Comparison of ENCODE assay signal across 4 cellular contexts in the genomic region with DNA sequence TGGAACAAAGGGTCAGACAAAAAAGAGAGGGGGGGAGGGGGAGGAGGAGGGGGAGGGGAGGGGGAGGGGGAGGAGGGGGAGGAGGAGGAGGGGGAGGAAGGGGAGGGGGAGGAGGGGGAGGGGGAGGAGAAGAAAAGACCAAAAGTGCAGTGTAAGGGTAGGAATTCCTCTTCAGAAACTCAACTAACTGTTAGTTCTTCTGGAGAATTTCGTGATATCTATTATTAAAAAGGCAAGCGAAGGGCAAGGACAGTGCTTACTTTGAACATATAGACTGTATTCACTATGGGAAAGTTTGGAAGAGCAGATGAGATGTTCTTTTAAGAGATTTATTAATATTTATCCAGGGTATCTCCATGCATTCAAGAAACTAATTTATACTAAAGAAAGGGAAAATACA.
A peak's percentile ranks its signal among the peaks of the same experiment; 100 is the strongest.
TF ChIP-seq lines count a peak whose summit lies in the region.

No MANE protein-coding gene starts in this region.

TF ChIP-seq in HepG2, 621 proteins besides CTCF, POLR2A, EP300 and RAD21:
- TF ChIP-seq HNRNPK (IDR thresholded peaks at IDR 0.05; ENCODE audit: low read depth, low read length, poor library complexity, severe bottlenecking) (peak; percentile 93), HNF4A (CRISPR knock-in tag; IDR thresholded peaks at IDR 0.05) (no peak), ZNF446 (CRISPR knock-in tag; IDR thresholded peaks at IDR 0.05) (no peak), KDM2A (CRISPR knock-in tag; IDR thresholded peaks at IDR 0.05; ENCODE audit: borderline replicate concordance, low read depth) (no peak), PAF1 (CRISPR knock-in tag; IDR thresholded peaks at IDR 0.05) (no peak), ZSCAN20 (CRISPR knock-in tag; IDR thresholded peaks at IDR 0.05; ENCODE audit: borderline replicate concordance) (no peak), PHF20 (CRISPR knock-in tag; IDR thresholded peaks at IDR 0.05) (no peak)
- TF ChIP-seq, protein P1, sequence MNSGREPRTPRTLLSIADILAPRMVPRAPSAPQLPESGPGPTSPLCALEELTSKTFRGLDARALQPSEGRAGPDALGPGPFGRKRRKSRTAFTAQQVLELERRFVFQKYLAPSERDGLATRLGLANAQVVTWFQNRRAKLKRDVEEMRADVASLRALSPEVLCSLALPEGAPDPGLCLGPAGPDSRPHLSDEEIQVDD (CRISPR knock-in tag; IDR thresholded peaks at IDR 0.05; ENCODE audit: borderline replicate concordance) = no peak

TF ChIP-seq in GM23338, 12 proteins besides CTCF, POLR2A, EP300 and RAD21:
- TF ChIP-seq ZNF331 (CRISPR knock-in tag; IDR thresholded peaks at IDR 0.05; ENCODE audit: low read depth) = no peak

TF ChIP-seq in K562, 482 proteins besides CTCF, POLR2A, EP300 and RAD21:
- TF ChIP-seq MEF2D (tag; conservative IDR thresholded peaks at IDR 0.05; ENCODE audit: low read depth) (no peak), ZNF583 (CRISPR knock-in tag; IDR thresholded peaks at IDR 0.05) (no peak), PHTF2 (CRISPR knock-in tag; IDR thresholded peaks at IDR 0.05) (no peak), ZC3H8 (IDR thresholded peaks at IDR 0.05) (no peak), KLF13 (tag; IDR thresholded peaks at IDR 0.05; ENCODE audit: borderline replicate concordance, low read depth) (no peak), ZZZ3 (IDR thresholded peaks at IDR 0.05) (no peak), HNRNPK (IDR thresholded peaks at IDR 0.05; ENCODE audit: low read depth, low read length, poor library complexity, severe bottlenecking) (peak; percentile 73), XRCC4 (IDR thresholded peaks at IDR 0.05; ENCODE audit: extremely low read depth, insufficient read depth, insufficient read length) (no peak), PCBP1 (IDR thresholded peaks at IDR 0.05; ENCODE audit: low read depth, low read length, poor library complexity, severe bottlenecking) (peak; percentile 75), PCBP2 (IDR thresholded peaks at IDR 0.05; ENCODE audit: low read depth, low read length, poor library complexity, severe bottlenecking) (peak; percentile 75), MYNN (IDR thresholded peaks at IDR 0.05) (no peak), MYNN (CRISPR knock-in tag; IDR thresholded peaks at IDR 0.05) (no peak), ARID1B (IDR thresholded peaks at IDR 0.05) (no peak), CBFA2T2 (conservative IDR thresholded peaks at IDR 0.05) (no peak)
- TF ChIP-seq, protein P2, sequence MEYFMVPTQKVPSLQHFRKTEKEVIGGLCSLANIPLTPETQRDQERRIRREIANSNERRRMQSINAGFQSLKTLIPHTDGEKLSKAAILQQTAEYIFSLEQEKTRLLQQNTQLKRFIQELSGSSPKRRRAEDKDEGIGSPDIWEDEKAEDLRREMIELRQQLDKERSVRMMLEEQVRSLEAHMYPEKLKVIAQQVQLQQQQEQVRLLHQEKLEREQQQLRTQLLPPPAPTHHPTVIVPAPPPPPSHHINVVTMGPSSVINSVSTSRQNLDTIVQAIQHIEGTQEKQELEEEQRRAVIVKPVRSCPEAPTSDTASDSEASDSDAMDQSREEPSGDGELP (CRISPR knock-in tag; IDR thresholded peaks at IDR 0.05; ENCODE audit: borderline replicate concordance) = no peak
- TF ChIP-seq, protein P3, sequence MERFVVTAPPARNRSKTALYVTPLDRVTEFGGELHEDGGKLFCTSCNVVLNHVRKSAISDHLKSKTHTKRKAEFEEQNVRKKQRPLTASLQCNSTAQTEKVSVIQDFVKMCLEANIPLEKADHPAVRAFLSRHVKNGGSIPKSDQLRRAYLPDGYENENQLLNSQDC (CRISPR knock-in tag; IDR thresholded peaks at IDR 0.05) = no peak

TF ChIP-seq in WTC11, 78 proteins besides CTCF, POLR2A, EP300 and RAD21:
- no peak for TF ChIP-seq ATF1 (CRISPR knock-in tag; IDR thresholded peaks at IDR 0.05)
- TF ChIP-seq, protein P4, sequence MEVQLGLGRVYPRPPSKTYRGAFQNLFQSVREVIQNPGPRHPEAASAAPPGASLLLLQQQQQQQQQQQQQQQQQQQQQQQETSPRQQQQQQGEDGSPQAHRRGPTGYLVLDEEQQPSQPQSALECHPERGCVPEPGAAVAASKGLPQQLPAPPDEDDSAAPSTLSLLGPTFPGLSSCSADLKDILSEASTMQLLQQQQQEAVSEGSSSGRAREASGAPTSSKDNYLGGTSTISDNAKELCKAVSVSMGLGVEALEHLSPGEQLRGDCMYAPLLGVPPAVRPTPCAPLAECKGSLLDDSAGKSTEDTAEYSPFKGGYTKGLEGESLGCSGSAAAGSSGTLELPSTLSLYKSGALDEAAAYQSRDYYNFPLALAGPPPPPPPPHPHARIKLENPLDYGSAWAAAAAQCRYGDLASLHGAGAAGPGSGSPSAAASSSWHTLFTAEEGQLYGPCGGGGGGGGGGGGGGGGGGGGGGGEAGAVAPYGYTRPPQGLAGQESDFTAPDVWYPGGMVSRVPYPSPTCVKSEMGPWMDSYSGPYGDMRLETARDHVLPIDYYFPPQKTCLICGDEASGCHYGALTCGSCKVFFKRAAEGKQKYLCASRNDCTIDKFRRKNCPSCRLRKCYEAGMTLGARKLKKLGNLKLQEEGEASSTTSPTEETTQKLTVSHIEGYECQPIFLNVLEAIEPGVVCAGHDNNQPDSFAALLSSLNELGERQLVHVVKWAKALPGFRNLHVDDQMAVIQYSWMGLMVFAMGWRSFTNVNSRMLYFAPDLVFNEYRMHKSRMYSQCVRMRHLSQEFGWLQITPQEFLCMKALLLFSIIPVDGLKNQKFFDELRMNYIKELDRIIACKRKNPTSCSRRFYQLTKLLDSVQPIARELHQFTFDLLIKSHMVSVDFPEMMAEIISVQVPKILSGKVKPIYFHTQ (CRISPR knock-in tag; IDR thresholded peaks at IDR 0.05) = no peak
- TF ChIP-seq SMAD3 (CRISPR knock-in tag; IDR thresholded peaks at IDR 0.05; ENCODE audit: borderline replicate concordance) = no peak
- TF ChIP-seq ZNF416 (CRISPR knock-in tag; IDR thresholded peaks at IDR 0.05) = no peak
- TF ChIP-seq, protein P5, sequence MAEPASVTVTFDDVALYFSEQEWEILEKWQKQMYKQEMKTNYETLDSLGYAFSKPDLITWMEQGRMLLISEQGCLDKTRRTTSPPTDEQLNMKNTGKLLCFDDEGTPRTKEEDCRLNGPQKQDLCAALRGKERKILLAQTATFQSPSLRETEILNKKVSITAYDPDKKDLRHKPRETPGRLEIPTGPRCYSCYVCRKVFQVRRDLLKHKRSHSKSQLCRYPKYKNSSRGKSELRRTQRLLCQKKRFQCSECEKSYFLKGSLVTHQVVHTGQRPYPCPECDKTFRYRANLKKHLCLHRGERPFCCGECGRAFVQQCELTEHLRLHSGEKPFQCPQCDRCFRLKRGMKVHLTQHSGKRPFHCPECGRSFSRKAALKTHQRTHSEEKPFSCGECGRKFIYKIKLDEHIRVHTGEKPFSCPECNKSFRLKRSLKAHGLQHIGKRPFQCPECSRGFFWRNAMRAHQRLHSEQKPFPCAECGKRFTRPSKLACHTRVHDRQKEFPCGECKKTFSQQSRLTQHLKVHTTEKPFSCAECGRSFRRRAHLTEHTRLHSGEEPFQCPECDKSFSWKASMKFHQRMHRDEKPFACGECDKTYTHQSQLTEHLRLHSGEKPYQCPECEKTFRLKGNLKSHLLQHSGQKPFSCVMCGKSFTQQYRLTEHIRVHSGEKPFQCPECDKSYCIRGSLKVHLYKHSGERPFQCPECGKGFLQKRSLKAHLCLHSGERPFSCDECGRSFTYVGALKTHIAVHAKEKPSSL (CRISPR knock-in tag; conservative IDR thresholded peaks at IDR 0.05) = no peak
- TF ChIP-seq, protein P6, sequence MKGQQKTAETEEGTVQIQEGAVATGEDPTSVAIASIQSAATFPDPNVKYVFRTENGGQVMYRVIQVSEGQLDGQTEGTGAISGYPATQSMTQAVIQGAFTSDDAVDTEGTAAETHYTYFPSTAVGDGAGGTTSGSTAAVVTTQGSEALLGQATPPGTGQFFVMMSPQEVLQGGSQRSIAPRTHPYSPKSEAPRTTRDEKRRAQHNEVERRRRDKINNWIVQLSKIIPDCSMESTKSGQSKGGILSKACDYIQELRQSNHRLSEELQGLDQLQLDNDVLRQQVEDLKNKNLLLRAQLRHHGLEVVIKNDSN (CRISPR knock-in tag; IDR thresholded peaks at IDR 0.05) = no peak
- TF ChIP-seq HMGA2 (CRISPR knock-in tag; IDR thresholded peaks at IDR 0.05) = no peak
- TF ChIP-seq NR1H2 (CRISPR knock-in tag; IDR thresholded peaks at IDR 0.05) = no peak
- TF ChIP-seq, protein P7, sequence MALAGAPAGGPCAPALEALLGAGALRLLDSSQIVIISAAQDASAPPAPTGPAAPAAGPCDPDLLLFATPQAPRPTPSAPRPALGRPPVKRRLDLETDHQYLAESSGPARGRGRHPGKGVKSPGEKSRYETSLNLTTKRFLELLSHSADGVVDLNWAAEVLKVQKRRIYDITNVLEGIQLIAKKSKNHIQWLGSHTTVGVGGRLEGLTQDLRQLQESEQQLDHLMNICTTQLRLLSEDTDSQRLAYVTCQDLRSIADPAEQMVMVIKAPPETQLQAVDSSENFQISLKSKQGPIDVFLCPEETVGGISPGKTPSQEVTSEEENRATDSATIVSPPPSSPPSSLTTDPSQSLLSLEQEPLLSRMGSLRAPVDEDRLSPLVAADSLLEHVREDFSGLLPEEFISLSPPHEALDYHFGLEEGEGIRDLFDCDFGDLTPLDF (CRISPR knock-in tag; IDR thresholded peaks at IDR 0.05) = no peak
- no peak for TF ChIP-seq ZNF396 (CRISPR knock-in tag; IDR thresholded peaks at IDR 0.05; ENCODE audit: borderline replicate concordance)
- TF ChIP-seq ELF4 (CRISPR knock-in tag; IDR thresholded peaks at IDR 0.05; ENCODE audit: low read depth) = no peak
- no peak for TF ChIP-seq SP1 (CRISPR knock-in tag; conservative IDR thresholded peaks at IDR 0.05)
- TF ChIP-seq, protein P8, sequence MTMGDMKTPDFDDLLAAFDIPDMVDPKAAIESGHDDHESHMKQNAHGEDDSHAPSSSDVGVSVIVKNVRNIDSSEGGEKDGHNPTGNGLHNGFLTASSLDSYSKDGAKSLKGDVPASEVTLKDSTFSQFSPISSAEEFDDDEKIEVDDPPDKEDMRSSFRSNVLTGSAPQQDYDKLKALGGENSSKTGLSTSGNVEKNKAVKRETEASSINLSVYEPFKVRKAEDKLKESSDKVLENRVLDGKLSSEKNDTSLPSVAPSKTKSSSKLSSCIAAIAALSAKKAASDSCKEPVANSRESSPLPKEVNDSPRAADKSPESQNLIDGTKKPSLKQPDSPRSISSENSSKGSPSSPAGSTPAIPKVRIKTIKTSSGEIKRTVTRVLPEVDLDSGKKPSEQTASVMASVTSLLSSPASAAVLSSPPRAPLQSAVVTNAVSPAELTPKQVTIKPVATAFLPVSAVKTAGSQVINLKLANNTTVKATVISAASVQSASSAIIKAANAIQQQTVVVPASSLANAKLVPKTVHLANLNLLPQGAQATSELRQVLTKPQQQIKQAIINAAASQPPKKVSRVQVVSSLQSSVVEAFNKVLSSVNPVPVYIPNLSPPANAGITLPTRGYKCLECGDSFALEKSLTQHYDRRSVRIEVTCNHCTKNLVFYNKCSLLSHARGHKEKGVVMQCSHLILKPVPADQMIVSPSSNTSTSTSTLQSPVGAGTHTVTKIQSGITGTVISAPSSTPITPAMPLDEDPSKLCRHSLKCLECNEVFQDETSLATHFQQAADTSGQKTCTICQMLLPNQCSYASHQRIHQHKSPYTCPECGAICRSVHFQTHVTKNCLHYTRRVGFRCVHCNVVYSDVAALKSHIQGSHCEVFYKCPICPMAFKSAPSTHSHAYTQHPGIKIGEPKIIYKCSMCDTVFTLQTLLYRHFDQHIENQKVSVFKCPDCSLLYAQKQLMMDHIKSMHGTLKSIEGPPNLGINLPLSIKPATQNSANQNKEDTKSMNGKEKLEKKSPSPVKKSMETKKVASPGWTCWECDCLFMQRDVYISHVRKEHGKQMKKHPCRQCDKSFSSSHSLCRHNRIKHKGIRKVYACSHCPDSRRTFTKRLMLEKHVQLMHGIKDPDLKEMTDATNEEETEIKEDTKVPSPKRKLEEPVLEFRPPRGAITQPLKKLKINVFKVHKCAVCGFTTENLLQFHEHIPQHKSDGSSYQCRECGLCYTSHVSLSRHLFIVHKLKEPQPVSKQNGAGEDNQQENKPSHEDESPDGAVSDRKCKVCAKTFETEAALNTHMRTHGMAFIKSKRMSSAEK (CRISPR knock-in tag; IDR thresholded peaks at IDR 0.05; ENCODE audit: borderline replicate concordance) = no peak
- no peak for TF ChIP-seq JAZF1 (CRISPR knock-in tag; IDR thresholded peaks at IDR 0.05)
- TF ChIP-seq CBFB (CRISPR knock-in tag; IDR thresholded peaks at IDR 0.05; ENCODE audit: low read depth) = no peak
- TF ChIP-seq, protein P9, sequence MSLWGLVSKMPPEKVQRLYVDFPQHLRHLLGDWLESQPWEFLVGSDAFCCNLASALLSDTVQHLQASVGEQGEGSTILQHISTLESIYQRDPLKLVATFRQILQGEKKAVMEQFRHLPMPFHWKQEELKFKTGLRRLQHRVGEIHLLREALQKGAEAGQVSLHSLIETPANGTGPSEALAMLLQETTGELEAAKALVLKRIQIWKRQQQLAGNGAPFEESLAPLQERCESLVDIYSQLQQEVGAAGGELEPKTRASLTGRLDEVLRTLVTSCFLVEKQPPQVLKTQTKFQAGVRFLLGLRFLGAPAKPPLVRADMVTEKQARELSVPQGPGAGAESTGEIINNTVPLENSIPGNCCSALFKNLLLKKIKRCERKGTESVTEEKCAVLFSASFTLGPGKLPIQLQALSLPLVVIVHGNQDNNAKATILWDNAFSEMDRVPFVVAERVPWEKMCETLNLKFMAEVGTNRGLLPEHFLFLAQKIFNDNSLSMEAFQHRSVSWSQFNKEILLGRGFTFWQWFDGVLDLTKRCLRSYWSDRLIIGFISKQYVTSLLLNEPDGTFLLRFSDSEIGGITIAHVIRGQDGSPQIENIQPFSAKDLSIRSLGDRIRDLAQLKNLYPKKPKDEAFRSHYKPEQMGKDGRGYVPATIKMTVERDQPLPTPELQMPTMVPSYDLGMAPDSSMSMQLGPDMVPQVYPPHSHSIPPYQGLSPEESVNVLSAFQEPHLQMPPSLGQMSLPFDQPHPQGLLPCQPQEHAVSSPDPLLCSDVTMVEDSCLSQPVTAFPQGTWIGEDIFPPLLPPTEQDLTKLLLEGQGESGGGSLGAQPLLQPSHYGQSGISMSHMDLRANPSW (CRISPR knock-in tag; conservative IDR thresholded peaks at IDR 0.05; ENCODE audit: low read depth) = no peak
- TF ChIP-seq, protein P10, sequence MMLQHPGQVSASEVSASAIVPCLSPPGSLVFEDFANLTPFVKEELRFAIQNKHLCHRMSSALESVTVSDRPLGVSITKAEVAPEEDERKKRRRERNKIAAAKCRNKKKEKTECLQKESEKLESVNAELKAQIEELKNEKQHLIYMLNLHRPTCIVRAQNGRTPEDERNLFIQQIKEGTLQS (CRISPR knock-in tag; conservative IDR thresholded peaks at IDR 0.05) = no peak
- TF ChIP-seq ETV6 (CRISPR knock-in tag; IDR thresholded peaks at IDR 0.05) = no peak
